ENCODE assay signal across 18 cellular contexts in genomic region chr16:54266363-54266955, GRCh38. TPM values are rescaled to one million over a fixed set of nuclear protein-coding genes. Genes with fewer than 3 reads are reported as not detected.
DNase-seq lines count a peak whose midpoint lies in the region; ATAC-seq, FAIRE-seq and TF ChIP-seq lines count a peak whose summit lies in the region.
"Had no signal": no experiment of that assay in that cellular context is flagged by ENCODE, and none has a peak within 500 bp of the region (broad histone marks: within the 10 kb centered on the region; RNA-seq: fewer than 3 reads in every experiment).

No MANE protein-coding gene starts in this region.

- H3K36me3 ChIP-seq in K562 (ENCODE audit: control insufficient read depth, insufficient read depth, low read length) (no peaks in the 10 kb centered on the region), suprapubic skin (no peaks in the 10 kb centered on the region), esophagus squamous epithelium (no peaks in the 10 kb centered on the region)
- H3K36me3 ChIP-seq: neutrophil had no signal

- CTCF ChIA-PET in K562 (lab: Yijun Ruan, JAX; ENCODE audit: low intra/inter-chr PET ratio), result no interaction called here

- H3K4me3 ChIP-seq in K562 (no peak overlapping the region), suprapubic skin (no peak overlapping the region), esophagus squamous epithelium (no peak overlapping the region)

- 0% methylated on average over 4 of the region's 4 CpGs for WGBS in K562 (ENCODE audit: insufficient coverage, low coverage, missing lambda C conversion rate)
- WGBS in suprapubic skin, result 59% methylated on average over 4 of the region's 4 CpGs
- WGBS in esophagus squamous epithelium, 2 donors, result 57 to 67% methylated on average over 4 of the region's 4 CpGs

- no peaks in the 10 kb centered on the region for H4K20me1 ChIP-seq in K562 (replicated peaks; ENCODE audit: control insufficient read depth, insufficient read depth, low read length)

- no peaks in the 10 kb centered on the region for H3K79me2 ChIP-seq in K562 (ENCODE audit: control insufficient read depth, insufficient read depth, low read length)

- no peak overlapping the region for H3K4me2 ChIP-seq in K562 (ENCODE audit: insufficient read depth, low read length)

- no peak for FAIRE-seq in K562 (lab: Jason Lieb, UNC)
- FAIRE-seq: islet of Langerhans had no signal

- H3K4me1 ChIP-seq in K562 (replicated peaks in 1 of 2; ENCODE audit: control insufficient read depth in 2 of 2, insufficient read depth in 2 of 2, low read length in 2 of 2) (no peaks in the 10 kb centered on the region), suprapubic skin (peaks cover 6% of the 10 kb centered on the region), esophagus squamous epithelium (no peaks in the 10 kb centered on the region)

- no peaks in the 10 kb centered on the region for H3K9me1 ChIP-seq in K562 (ENCODE audit: control insufficient read depth, insufficient read depth, low read length)

- TF ChIP-seq POLR2A in K562 (conservative IDR thresholded peaks at IDR 0.05) (no peak), suprapubic skin (IDR thresholded peaks at IDR 0.05) (no peak), esophagus squamous epithelium (IDR thresholded peaks at IDR 0.05) (no peak)

- TF ChIP-seq RAD21 in K562 (CRISPR knock-in tag; conservative IDR thresholded peaks at IDR 0.05 in 1 of 2, IDR thresholded peaks at IDR 0.05 in 1 of 2), result no peak

- in situ Hi-C loops in K562 (cut with MboI), result no loop called here

- H3K9ac ChIP-seq in K562 (ENCODE audit: insufficient read depth in 1 of 2, low read depth in 2 of 2, low read length in 2 of 2), result no peak overlapping the region

- no peak for TF ChIP-seq CTCF in K562 (IDR thresholded peaks at IDR 0.05 in 2 of 3, conservative IDR thresholded peaks at IDR 0.05 in 1 of 3; ENCODE audit: insufficient read depth in 2 of 3, low read depth in 1 of 3, low read length in 3 of 3)
- no peak for TF ChIP-seq CTCF in suprapubic skin (IDR thresholded peaks at IDR 0.05)
- no peak for TF ChIP-seq CTCF in esophagus squamous epithelium (IDR thresholded peaks at IDR 0.05)

- H3K27me3 ChIP-seq in K562 (ENCODE audit: control insufficient read depth in 2 of 2, insufficient read depth in 2 of 2, low read length in 2 of 2), result no peaks in the 10 kb centered on the region
- H3K27me3 ChIP-seq in suprapubic skin, result no peaks in the 10 kb centered on the region
- H3K27me3 ChIP-seq in esophagus squamous epithelium, result peaks cover 0 to 14% (median 0%) of the 10 kb centered on the region in 4 donors

- no peak overlapping the region for H3K27ac ChIP-seq in K562 (ENCODE audit: extremely low read depth, low read depth, low read length)
- peak overlapping the region; percentile 49 for H3K27ac ChIP-seq in suprapubic skin
- no peak overlapping the region for H3K27ac ChIP-seq in esophagus squamous epithelium
- H3K27ac ChIP-seq: neutrophil had no signal

- no TSS peak for BruUV-seq in K562 (replicated peaks; lab: Mats Ljungman, UMichigan)

- peak; percentile 59 to 88 for DNase-seq in NOMO-1 (lab: John Stamatoyannopoulos, UW; ENCODE audit: unreplicated experiment in 2 of 2)
- no peak for DNase-seq in K562 (ENCODE audit: extremely low read depth in 1 of 4, low spot score in 3 of 4)
- no peak for DNase-seq in left ventricle myocardium superior
- peak; percentile 60 for DNase-seq in suprapubic skin (ENCODE audit: low spot score in 2 of 2)
- DNase-seq in esophagus squamous epithelium (lab: John Stamatoyannopoulos, UW), result no peak
- DNase-seq in stimulated activated naive CD4-positive, alpha-beta T cell (lab: John Stamatoyannopoulos, UW), result no peak
- no peak for DNase-seq in RKO (ENCODE audit: low spot score)
- DNase-seq: activated CD4-positive, alpha-beta T cell treated with anti-CD3 and anti-CD28 coated beads for 48 hours; central memory CD4-positive, alpha-beta T cell; DMS79 treated with DMSO at 0.1 percent for 48 hours; effector memory CD8-positive, alpha-beta T cell; midbrain; NCI-H2171 treated with DMSO at 0.1 percent for 48 hours; SHP77 treated with DMSO at 0.1 percent for 48 hours; stimulated activated CD4-positive, alpha-beta T cell treated with anti-CD3 and anti-CD28 coated beads, Interleukin-4, amount 100 ng/mL, for 24 hours; T1000 had no signal

- TF ChIP-seq EP300 in K562 (IDR thresholded peaks at IDR 0.05; ENCODE audit: low read length) (no peak), suprapubic skin (IDR thresholded peaks at IDR 0.05) (no peak)

- no peak overlapping the region for H2AFZ ChIP-seq in K562 (ENCODE audit: low read depth, low read length)

- POLR2A ChIA-PET in K562 (lab: Yijun Ruan, JAX), result no interaction called here

- intact Hi-C loops in K562 (cut with micrococcal nuclease) (no loop called here), left ventricle myocardium superior (cut with micrococcal nuclease) (no loop called here), esophagus squamous epithelium (cut with DNase I) (no loop called here)

- ATAC-seq in K562 (no peak), left ventricle myocardium superior (peak; percentile 68)
- ATAC-seq: effector memory CD8-positive, alpha-beta T cell had no signal

- H3K9me3 ChIP-seq in K562 (replicated peaks; ENCODE audit: control insufficient read depth, insufficient read depth, low read depth, low read length) (no peaks in the 10 kb centered on the region), suprapubic skin (no peaks in the 10 kb centered on the region), esophagus squamous epithelium (no peaks in the 10 kb centered on the region)
- H3K9me3 ChIP-seq: neutrophil had no signal

TF ChIP-seq in K562, 482 proteins besides CTCF, POLR2A, EP300 and RAD21:
- no peak for TF ChIP-seq ERF (CRISPR knock-in tag; IDR thresholded peaks at IDR 0.05)
- TF ChIP-seq SLC30A9 (CRISPR knock-in tag; IDR thresholded peaks at IDR 0.05), result no peak
- TF ChIP-seq HOMEZ (CRISPR knock-in tag; IDR thresholded peaks at IDR 0.05), result no peak
- peak; percentile 34 for TF ChIP-seq CEBPB (tag; IDR thresholded peaks at IDR 0.05)
- no peak for TF ChIP-seq ZBTB34 (CRISPR knock-in tag; IDR thresholded peaks at IDR 0.05)
- TF ChIP-seq KHSRP (IDR thresholded peaks at IDR 0.05), result no peak
- no peak for TF ChIP-seq CEBPG (CRISPR knock-in tag; IDR thresholded peaks at IDR 0.05)
- TF ChIP-seq CEBPG (tag; conservative IDR thresholded peaks at IDR 0.05 in 1 of 2, IDR thresholded peaks at IDR 0.05 in 1 of 2), result peak in 1 of 2 experiments; percentile 27; a peak in 1 of 4 replicates
- no peak for TF ChIP-seq PHF20 (IDR thresholded peaks at IDR 0.05; ENCODE audit: partially characterized antibody)
- TF ChIP-seq CBFB (CRISPR knock-in tag; IDR thresholded peaks at IDR 0.05), result no peak

RNA-seq across cellular contexts. Expression of gene IRX3, which starts 20.1 kb away (rescaled TPM):
- total RNA-seq in K562 (2011; cell fraction: chromatin; rRNA removed; ENCODE audit: low replicate concordance), result not detected in 2 replicates
- total RNA-seq in K562 (2011; cell fraction: nucleolus; rRNA removed), result not detected in 2 replicates
- total RNA-seq in K562 (2011; cell fraction: nucleoplasm; rRNA removed), result not detected in 2 replicates
- total RNA-seq in K562 (2014; rRNA removed), result not detected in 2 replicates
- total RNA-seq in K562 (2014; rRNA removed; fragmentation: Illumina TruSeq; extraction: Trizol), result not detected in 2 replicates
- total RNA-seq in K562 (2015; rRNA removed; fragmentation: Illumina TruSeq; extraction: Trizol), result not detected in 2 replicates
- not detected in 2 replicates for total RNA-seq in K562 (2021)
- polyA plus RNA-seq in K562 (2011; rRNA removed), result not detected in 2 replicates
- not detected in 2 replicates for polyA plus RNA-seq in K562 (2011; cell fraction: cytosol; rRNA removed)
- polyA plus RNA-seq in K562 (2011; cell fraction: nucleus; rRNA removed), result not detected in 2 replicates
- not detected in 2 replicates for polyA plus RNA-seq in K562 (2012)
- polyA plus RNA-seq in K562 (2014; fragmentation: Illumina TruSeq; extraction: Trizol), result not detected in 2 replicates
- polyA plus RNA-seq in K562 (2014; fragmentation: Nextera tagmentation; extraction: Ambion mirVana), result not detected
- polyA plus RNA-seq in K562 (2014; rRNA removed), result not detected in 2 replicates
- polyA minus RNA-seq in K562 (2011; rRNA and poly(A)+ RNA removed), result not detected in 2 replicates
- polyA minus RNA-seq in K562 (2011; cell fraction: cytosol; rRNA and poly(A)+ RNA removed), result 0.29 TPM in 1 of 2 replicates, not detected in the other
- polyA minus RNA-seq in K562 (2011; cell fraction: nucleus; rRNA and poly(A)+ RNA removed), result not detected in 2 replicates
- total RNA-seq in left ventricle myocardium superior, result 5.6 TPM
- 100 to 1,000 TPM in 1 of 4 donors, 10 to 100 TPM in 3; 50.9 to 112 (median 82.7) TPM for total RNA-seq in suprapubic skin
- 10 to 100 TPM; 18.1 to 27.4 (median 26.4) TPM for total RNA-seq in esophagus squamous epithelium

Comparison
In these comparisons a context has a peak if more than half of its experiments do, and no peak if none do; other contexts are left out.
1. DNase-seq: peak in NOMO-1 (2 of 2) and suprapubic skin (2 of 2); none in K562 (0 of 4), left ventricle myocardium superior (single experiment), esophagus squamous epithelium (single experiment), stimulated activated naive CD4-positive, alpha-beta T cell (0 of 6) and RKO (single experiment).